Comparison of ENCODE assay signal across 18 cellular contexts in the genomic region with DNA sequence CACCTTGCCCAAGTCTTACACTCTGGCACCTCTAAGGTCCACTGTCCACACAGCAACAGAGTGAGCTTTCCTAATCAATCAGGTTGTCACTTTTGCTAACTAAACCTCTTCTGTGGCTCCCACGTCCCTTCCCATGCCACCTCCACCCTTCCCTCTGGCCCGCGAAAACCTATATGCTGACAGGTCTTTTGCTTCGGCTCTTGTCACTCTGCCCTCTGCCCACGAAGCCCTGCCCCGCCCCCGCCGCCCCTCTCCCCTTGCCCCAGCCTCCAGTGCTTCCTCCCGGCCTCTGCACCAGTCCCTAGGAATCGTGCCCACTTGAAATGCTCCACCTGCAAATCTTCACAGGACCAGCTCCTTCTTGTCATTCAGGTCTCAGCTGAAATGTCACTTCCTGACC. TPM values are rescaled to one million over a fixed set of nuclear protein-coding genes. Genes with fewer than 3 reads are reported as not detected.
A peak's percentile ranks its signal among the peaks of the same experiment; 100 is the strongest.
DNase-seq lines count a peak whose midpoint lies in the region; ATAC-seq and TF ChIP-seq lines count a peak whose summit lies in the region.
"Had no signal": no experiment of that assay in that cellular context is flagged by ENCODE, and none has a peak within 500 bp of the region (broad histone marks: within the 10 kb centered on the region; RNA-seq: fewer than 3 reads in every experiment).

No MANE protein-coding gene starts in this region.

- peak overlapping the region; percentile 0 for H3K4me3 Mint-ChIP-seq in central memory CD8-positive, alpha-beta T cell
- no peak overlapping the region for H3K4me3 Mint-ChIP-seq in neural progenitor cell
- H3K4me3 Mint-ChIP-seq: CD8-positive, alpha-beta T cell had no signal

- H3K4me2 ChIP-seq in SK-N-SH (0 out of 2 replicates have a peak overlapping the region, but pooled peaks have one; percentile 4), neural progenitor cell (peak overlapping the region; percentile 25)

- H2AFZ ChIP-seq in SK-N-SH (ENCODE audit: low read depth), result no peak overlapping the region
- no peak overlapping the region for H2AFZ ChIP-seq in neural progenitor cell (replicated peaks)

- DNase-seq in SK-N-SH (no peak), neural progenitor cell (ENCODE audit: low spot score) (no peak), vagina (ENCODE audit: extremely low spot score in 2 of 2) (no peak)
- no peak for DNase-seq in central memory CD8-positive, alpha-beta T cell (ENCODE audit: low spot score in 2 of 2)
- no peak for DNase-seq in effector memory CD4-positive, alpha-beta T cell
- DNase-seq: CD8-positive, alpha-beta T cell; central memory CD4-positive, alpha-beta T cell; EL; foreskin keratinocyte; NCI-H2029 had no signal

- H3K9me2 ChIP-seq in SK-N-SH, result no peaks in the 10 kb centered on the region

- no peaks in the 10 kb centered on the region for H3K27me3 Mint-ChIP-seq in central memory CD8-positive, alpha-beta T cell
- H3K27me3 Mint-ChIP-seq in neural progenitor cell (ENCODE audit: insufficient read depth, low read depth), result peaks cover 5% of the 10 kb centered on the region

- TF ChIP-seq EP300 in SK-N-SH (IDR thresholded peaks at IDR 0.05; ENCODE audit: borderline replicate concordance in 1 of 2, low read depth in 1 of 2, low read length in 1 of 2), result no peak

- H3K27ac ChIP-seq in SK-N-SH (ENCODE audit: low read depth in 2 of 2, low read length in 1 of 2) (no peak overlapping the region; a peak in 1 of 4 replicates), HEK293 (ENCODE audit: extremely low read depth, low read depth, low read length) (no peak overlapping the region), neural progenitor cell (no peak overlapping the region), vagina (no peak overlapping the region)
- H3K27ac ChIP-seq in effector memory CD4-positive, alpha-beta T cell (ENCODE audit: insufficient read depth, low read length, poor library complexity, severe bottlenecking), result no peak overlapping the region
- H3K27ac ChIP-seq: 22Rv1, foreskin keratinocyte, VCaP had no signal

- POLR2A ChIA-PET in SK-N-SH (lab: Yijun Ruan, JAX), result no interaction called here
- POLR2A ChIA-PET in HEK293 (lab: Yijun Ruan, JAX), result interaction anchor here (1.3 to 3.5 kb wide), 2 partner anchors 8 to 14 kb away, joined by 6 to 18 read pairs; a partner anchor contains a TSS

- no peak for TF ChIP-seq RAD21 in SK-N-SH (IDR thresholded peaks at IDR 0.05; ENCODE audit: low read length)

- no peaks in the 10 kb centered on the region for H3K27me3 ChIP-seq in SK-N-SH (ENCODE audit: insufficient read depth)
- no peaks in the 10 kb centered on the region for H3K27me3 ChIP-seq in neural progenitor cell
- no peaks in the 10 kb centered on the region for H3K27me3 ChIP-seq in vagina
- H3K27me3 ChIP-seq in effector memory CD4-positive, alpha-beta T cell (replicated peaks; ENCODE audit: control insufficient read depth, insufficient read depth, low read length, poor library complexity, severe bottlenecking), result no peaks in the 10 kb centered on the region
- H3K27me3 ChIP-seq: foreskin keratinocyte, right atrium auricular region had no signal

- H3K4me3 ChIP-seq in SK-N-SH (ENCODE audit: low read depth in 2 of 2, low read length in 1 of 2), result no peak overlapping the region
- H3K4me3 ChIP-seq in HEK293 (ENCODE audit: low read depth, low read length), result no peak overlapping the region
- H3K4me3 ChIP-seq in neural progenitor cell, result no peak overlapping the region
- H3K4me3 ChIP-seq in vagina, result no peak overlapping the region
- no peak overlapping the region for H3K4me3 ChIP-seq in effector memory CD4-positive, alpha-beta T cell (ENCODE audit: insufficient read depth, low read depth, low read length, poor library complexity, severe bottlenecking)
- H3K4me3 ChIP-seq: right atrium auricular region, thoracic aorta had no signal

- intact Hi-C loops in vagina (cut with DNase I), result no loop called here

- no peaks in the 10 kb centered on the region for H3K36me3 ChIP-seq in SK-N-SH (replicated peaks in 1 of 2; ENCODE audit: control insufficient read depth in 1 of 2, insufficient read depth in 2 of 2, low read length in 1 of 2)
- H3K36me3 ChIP-seq in HEK293 (ENCODE audit: control insufficient read depth in 2 of 2, insufficient read depth in 1 of 2, low read length in 2 of 2), result no peaks in the 10 kb centered on the region; a peak in 1 of 3 replicates
- no peaks in the 10 kb centered on the region for H3K36me3 ChIP-seq in neural progenitor cell
- no peaks in the 10 kb centered on the region for H3K36me3 ChIP-seq in vagina
- no peaks in the 10 kb centered on the region for H3K36me3 ChIP-seq in effector memory CD4-positive, alpha-beta T cell (ENCODE audit: control insufficient read depth, insufficient read depth, low read length)
- H3K36me3 ChIP-seq: right atrium auricular region, thoracic aorta had no signal

- H3K4me1 Mint-ChIP-seq in central memory CD8-positive, alpha-beta T cell, result peaks cover 25% of the 10 kb centered on the region
- peaks cover 27% of the 10 kb centered on the region for H3K4me1 Mint-ChIP-seq in neural progenitor cell

- no peak for ATAC-seq in SK-N-SH treated with all-trans-retinoic acid at 6 μM for 48 hours
- no peak for ATAC-seq in central memory CD8-positive, alpha-beta T cell (replicated peaks; ENCODE audit: extremely low read depth, poor library complexity, severe bottlenecking)
- no peak for ATAC-seq in HG03196 (IDR thresholded peaks at IDR 0.05; ENCODE audit: unreplicated experiment)
- ATAC-seq: activated naive CD4-positive, alpha-beta T cell treated with anti-CD3 and anti-CD28 coated beads, Interleukin-2, amount 50 U/mL, for 72 hours; CD8-positive, alpha-beta T cell had no signal

- CTCF ChIA-PET in SK-N-SH (lab: Yijun Ruan, JAX), result interaction anchor here (1.0 to 3.6 kb wide), 5 partner anchors 8 to 492 kb away, joined by 3 to 17 read pairs (median 5); a partner anchor contains a TSS
- CTCF ChIA-PET in HEK293 (lab: Yijun Ruan, JAX), result interaction anchor here (0.7 to 2.8 kb wide), 2 partner anchors 8 to 26 kb away, joined by 4 to 13 read pairs; a partner anchor contains a TSS

- H3K9me3 ChIP-seq in SK-N-SH (no peaks in the 10 kb centered on the region), HEK293 (ENCODE audit: control insufficient read depth, insufficient read depth, low read depth, low read length) (no peaks in the 10 kb centered on the region), neural progenitor cell (ENCODE audit: low read depth) (no peaks in the 10 kb centered on the region), vagina (no peaks in the 10 kb centered on the region)
- H3K9me3 ChIP-seq in effector memory CD4-positive, alpha-beta T cell (ENCODE audit: control insufficient read depth, low read length), result no peaks in the 10 kb centered on the region
- H3K9me3 ChIP-seq: right atrium auricular region, thoracic aorta had no signal

- H3K79me2 ChIP-seq in SK-N-SH (ENCODE audit: insufficient read depth) (peaks cover 99% of the 10 kb centered on the region), neural progenitor cell (ENCODE audit: low read depth) (peaks cover 100% of the 10 kb centered on the region)

- WGBS in SK-N-SH (ENCODE audit: low lambda C conversion rate), result 89% methylated on average over 10 of the region's 10 CpGs

- H3K27ac Mint-ChIP-seq in central memory CD8-positive, alpha-beta T cell (ENCODE audit: low read depth), result peak overlapping the region; percentile 84
- H3K27ac Mint-ChIP-seq in neural progenitor cell, result no peak overlapping the region
- H3K27ac Mint-ChIP-seq: CD8-positive, alpha-beta T cell had no signal

- H3K4me1 ChIP-seq in SK-N-SH (ENCODE audit: control insufficient read depth in 1 of 2, insufficient read depth in 2 of 2, low read depth in 1 of 2, low read length in 1 of 2) (peaks cover 16 to 59% of the 10 kb centered on the region in 2 experiments), HEK293 (ENCODE audit: control insufficient read depth, insufficient read depth, low read length) (peaks cover 45% of the 10 kb centered on the region), neural progenitor cell (peaks cover 49% of the 10 kb centered on the region), vagina (peaks cover 81% of the 10 kb centered on the region)
- peaks cover 31% of the 10 kb centered on the region for H3K4me1 ChIP-seq in effector memory CD4-positive, alpha-beta T cell (ENCODE audit: control insufficient read depth, insufficient read depth, low read length, poor library complexity, severe bottlenecking)

- H3F3A ChIP-seq in SK-N-SH (replicated peaks; ENCODE audit: insufficient read depth), result peaks cover 13% of the 10 kb centered on the region
- H3F3A ChIP-seq in neural progenitor cell (ENCODE audit: low read depth), result peaks cover 41% of the 10 kb centered on the region

- H3K9ac ChIP-seq in SK-N-SH (no peak overlapping the region), neural progenitor cell (no peak overlapping the region)

- TF ChIP-seq CTCF in SK-N-SH (IDR thresholded peaks at IDR 0.05) (no peak), HEK293 (tag by site-specific recombination; IDR thresholded peaks at IDR 0.05) (no peak), neural progenitor cell (IDR thresholded peaks at IDR 0.05) (no peak), vagina (IDR thresholded peaks at IDR 0.05) (no peak)

- H3K36me3 Mint-ChIP-seq in central memory CD8-positive, alpha-beta T cell (ENCODE audit: insufficient read depth), result peaks cover 2% of the 10 kb centered on the region
- peaks cover 14% of the 10 kb centered on the region for H3K36me3 Mint-ChIP-seq in neural progenitor cell
- H3K36me3 Mint-ChIP-seq: CD8-positive, alpha-beta T cell had no signal

- H4K20me1 ChIP-seq in SK-N-SH (ENCODE audit: insufficient read depth), result peaks cover 76% of the 10 kb centered on the region
- H4K20me1 ChIP-seq in neural progenitor cell (ENCODE audit: low read depth), result peaks cover 100% of the 10 kb centered on the region

- no peaks in the 10 kb centered on the region for H3K9me3 Mint-ChIP-seq in central memory CD8-positive, alpha-beta T cell
- peaks cover 3% of the 10 kb centered on the region for H3K9me3 Mint-ChIP-seq in neural progenitor cell
- H3K9me3 Mint-ChIP-seq: activated naive CD4-positive, alpha-beta T cell treated with anti-CD3 and anti-CD28 coated beads, Interleukin-2, amount 50 U/mL, for 72 hours; CD8-positive, alpha-beta T cell had no signal

- no peak for TF ChIP-seq POLR2A in vagina (IDR thresholded peaks at IDR 0.05)

TF ChIP-seq in SK-N-SH, 30 proteins besides CTCF, POLR2A, EP300 and RAD21 (continues in another document):
- no peak for TF ChIP-seq RCOR1 (IDR thresholded peaks at IDR 0.05; ENCODE audit: low read length)
- no peak for TF ChIP-seq FOXJ3 (CRISPR knock-in tag; IDR thresholded peaks at IDR 0.05)
- no peak for TF ChIP-seq FOXM1 (IDR thresholded peaks at IDR 0.05; ENCODE audit: low read depth)

TF ChIP-seq in SK-N-SH treated with all-trans-retinoic acid at 6 μM for 48 hours, 23 proteins besides CTCF, POLR2A, EP300 and RAD21 (continues in another document):
- TF ChIP-seq ESRRG (CRISPR knock-in tag; IDR thresholded peaks at IDR 0.05) (no peak), ISL1 (CRISPR knock-in tag; IDR thresholded peaks at IDR 0.05) (no peak)

TF ChIP-seq in HEK293, 187 proteins besides CTCF, POLR2A, EP300 and RAD21 (continues in another document):
- TF ChIP-seq ZSCAN30 (tag by site-specific recombination; IDR thresholded peaks at IDR 0.05), result no peak

RNA-seq across cellular contexts. Expression of a gene that starts 8.1 kb away (rescaled TPM):
- polyA plus RNA-seq in SK-N-SH (2012; rRNA removed), result 11.4 and 14.8 TPM in 2 replicates
- 13.5 and 13.9 TPM in 2 replicates for polyA plus RNA-seq in SK-N-SH (2012; cell fraction: cytosol; rRNA removed)
- 14.2 and 19.2 TPM in 2 replicates for polyA plus RNA-seq in SK-N-SH (2012; cell fraction: nucleus; rRNA removed)
- total RNA-seq in neural progenitor cell (ENCODE audit: low replicate concordance), result 52.6 and 56.3 TPM in 2 replicates
- 31.9 TPM for total RNA-seq in vagina
